ENCODE assay signal across 9 cellular contexts in genomic region chr7:30771859-30772429, GRCh38. TPM values are rescaled to one million over a fixed set of nuclear protein-coding genes. Genes with fewer than 3 reads are reported as not detected.
DNase-seq lines count a peak whose midpoint lies in the region; ATAC-seq and TF ChIP-seq lines count a peak whose summit lies in the region.
"Had no signal": no experiment of that assay in that cellular context is flagged by ENCODE, and none has a peak within 500 bp of the region (broad histone marks: within the 10 kb centered on the region; RNA-seq: fewer than 3 reads in every experiment).

No MANE protein-coding gene starts in this region.

- H3K4me1 ChIP-seq in Karpas-422 (ENCODE audit: low read length) (peaks cover 13% of the 10 kb centered on the region), body of pancreas (peaks cover 18% of the 10 kb centered on the region), left lung (peaks cover 0 to 20% of the 10 kb centered on the region in 2 donors), tibial nerve (peaks cover 0 to 21% (median 6%) of the 10 kb centered on the region in 4 donors)

- TF ChIP-seq CTCF in AG10803 (conservative IDR thresholded peaks at IDR 0.05; ENCODE audit: low read length) (no peak), GM13977 (IDR thresholded peaks at IDR 0.05; ENCODE audit: extremely low read depth, insufficient read depth, missing control alignments) (no peak), body of pancreas (IDR thresholded peaks at IDR 0.05) (no peak), left lung (IDR thresholded peaks at IDR 0.05) (no peak), tibial nerve (IDR thresholded peaks at IDR 0.05) (no peak)

- H3K4me3 ChIP-seq in AG10803 (ENCODE audit: low read length) (peak overlapping the region; percentile 79), Karpas-422 (ENCODE audit: low read length) (peak overlapping the region; percentile 79), body of pancreas (peak overlapping the region; percentile 52 to 86), left lung (peak overlapping the region; percentile 53 to 66), tibial nerve (peak overlapping the region; percentile 32 to 97 (median 68))

- no peaks in the 10 kb centered on the region for H3K36me3 ChIP-seq in Karpas-422 (ENCODE audit: insufficient read depth, low read length)
- H3K36me3 ChIP-seq in body of pancreas (replicated peaks in 1 of 2; ENCODE audit: insufficient read depth in 1 of 2, low read depth in 2 of 2), result no peaks in the 10 kb centered on the region
- H3K36me3 ChIP-seq in left lung, result no peaks in the 10 kb centered on the region
- H3K36me3 ChIP-seq in tibial nerve, result no peaks in the 10 kb centered on the region

- H3K27me3 ChIP-seq in Karpas-422 (ENCODE audit: low read length), result no peaks in the 10 kb centered on the region
- no peaks in the 10 kb centered on the region for H3K27me3 ChIP-seq in body of pancreas
- no peaks in the 10 kb centered on the region for H3K27me3 ChIP-seq in left lung
- no peaks in the 10 kb centered on the region for H3K27me3 ChIP-seq in tibial nerve

- intact Hi-C loops in body of pancreas (cut with DNase I) (no loop called here), left lung (cut with DNase I) (no loop called here)

- H3K9me3 ChIP-seq in Karpas-422 (ENCODE audit: low read length), result no peaks in the 10 kb centered on the region
- no peaks in the 10 kb centered on the region for H3K9me3 ChIP-seq in body of pancreas
- no peaks in the 10 kb centered on the region for H3K9me3 ChIP-seq in left lung
- H3K9me3 ChIP-seq in tibial nerve, result no peaks in the 10 kb centered on the region

- 0 to 7% methylated on average over 10 to 18 of the region's 18 CpGs for WGBS in body of pancreas, 2 donors
- 2 to 5% methylated on average over 7 to 18 of the region's 18 CpGs for WGBS in tibial nerve, 2 donors

- peak overlapping the region; percentile 80; the same call in 1 of the 2 replicates for H2AFZ ChIP-seq in Karpas-422 (ENCODE audit: low read length)

- H3K79me2 ChIP-seq in Karpas-422 (ENCODE audit: low read length), result no peaks in the 10 kb centered on the region

- H3K27ac ChIP-seq in Karpas-422 (ENCODE audit: low read length) (no peak overlapping the region), body of pancreas (peak overlapping the region; percentile 48 to 86 (median 75)), left lung (peak overlapping the region; percentile 75 to 84), tibial nerve (peak overlapping the region in 3 of 4 donors; percentile 69 to 81 (median 76))

- H4K20me1 ChIP-seq in Karpas-422 (ENCODE audit: insufficient read depth, low read depth, low read length), result peaks cover 13% of the 10 kb centered on the region

- H3K4me2 ChIP-seq in Karpas-422 (ENCODE audit: low read depth, low read length, poor library complexity, severe bottlenecking), result peak overlapping the region; percentile 83

- in situ Hi-C loops in GM13977 (cut with MboI; ENCODE audit: low pct_unique_long_range_greater_than_20kb, low sequenced_read_pairs, unreplicated experiment), result no loop called here

- no peak for TF ChIP-seq EP300 in tibial nerve (IDR thresholded peaks at IDR 0.05)

- ATAC-seq in body of pancreas, result no peak
- ATAC-seq in left lung, result peak; percentile 21
- no peak for ATAC-seq in HG03196 (IDR thresholded peaks at IDR 0.05; ENCODE audit: unreplicated experiment)

- peak overlapping the region; percentile 76 for H3K9ac ChIP-seq in Karpas-422 (ENCODE audit: low read length)

- TF ChIP-seq POLR2A in body of pancreas (IDR thresholded peaks at IDR 0.05), result no peak
- TF ChIP-seq POLR2A in tibial nerve (IDR thresholded peaks at IDR 0.05), result no peak

- DNase-seq in AG10803 (ENCODE audit: low read depth), result no peak
- peak; percentile 50 for DNase-seq in GM13977 (ENCODE audit: low spot score)
- peak; percentile 50 for DNase-seq in Karpas-422
- no peak for DNase-seq in body of pancreas
- no peak for DNase-seq in left lung
- no peak for DNase-seq in tibial nerve (ENCODE audit: low spot score in 2 of 2)
- DNase-seq in NCI-H1930 (lab: John Stamatoyannopoulos, UW), result no peak

- no peaks in the 10 kb centered on the region for H3K9me2 ChIP-seq in Karpas-422 (replicated peaks; ENCODE audit: insufficient read depth, low read length)

RNA-seq across cellular contexts. Expression of gene MINDY4, which starts 0.7 kb away (rescaled TPM):
- total RNA-seq in Karpas-422 (2014; rRNA removed; shearing (Covaris generic); ENCODE audit: low replicate concordance), result 1.5 and 2.5 TPM in 2 replicates
- total RNA-seq in body of pancreas (1 to 10 TPM; 7.5 to 8.6 TPM), left lung (1 to 10 TPM; 8.0 to 9.4 TPM), tibial nerve (10 to 100 TPM; 17.1 to 21.6 (median 19.9) TPM)

RNA-seq across cellular contexts. Expression of gene INMT, which starts 20.0 kb away (rescaled TPM):
- not detected in 2 replicates for total RNA-seq in Karpas-422 (2014; rRNA removed; shearing (Covaris generic); ENCODE audit: low replicate concordance)
- total RNA-seq in body of pancreas (10 to 100 TPM; 30.4 to 48.1 TPM), left lung (100 to 1,000 TPM; 123 to 164 TPM), tibial nerve (100 to 1,000 TPM in 2 of 4 donors, 10 to 100 TPM in 2; 21.3 to 142 (median 100) TPM)
- total RNA-seq: M059J had no signal

Comparison
In these comparisons a context has a peak if more than half of its experiments do, and no peak if none do; other contexts are left out.
1. DNase-seq: peak in GM13977 (single experiment) and Karpas-422 (single experiment); none in AG10803 (single experiment), body of pancreas (0 of 4), left lung (0 of 2), tibial nerve (0 of 2) and NCI-H1930 (0 of 2).
2. RNA of gene INMT, which starts 20.0 kb away (total RNA-seq): 123 to 164 TPM in left lung, 21.3 to 142 TPM in tibial nerve and 30.4 to 48.1 TPM in body of pancreas; not detected in Karpas-422; every median in the first group is over 10 times any median in the second.
3. Peak in every context shown above with its lines, with median percentiles within 50 percentile points of each other: H3K4me3 ChIP-seq.